In the genomic region with DNA sequence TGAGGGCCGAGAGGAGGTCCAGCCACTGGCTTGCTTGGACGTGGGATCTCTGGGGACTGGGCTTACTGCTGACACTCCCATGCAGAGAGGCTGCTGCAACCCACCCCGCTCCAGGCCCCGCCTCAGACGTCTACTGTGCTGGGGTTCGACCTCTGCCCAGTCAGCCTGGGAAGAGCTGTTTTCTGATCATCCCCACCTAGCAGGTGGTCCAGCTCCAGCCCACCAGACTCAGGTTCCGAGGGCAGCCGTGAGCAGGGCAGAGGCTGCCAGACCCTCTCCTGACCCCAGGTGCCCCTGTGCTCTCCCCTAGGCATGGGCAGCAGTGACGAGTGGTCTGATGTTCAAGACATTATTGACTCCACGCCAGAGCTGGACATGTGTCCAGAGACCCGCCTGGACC, we compare ENCODE assay signal across 24 cellular contexts. TPM values are rescaled to one million over a fixed set of nuclear protein-coding genes. Genes with fewer than 3 reads are reported as not detected.
DNase-seq lines count a peak whose midpoint lies in the region; ATAC-seq, FAIRE-seq and TF ChIP-seq lines count a peak whose summit lies in the region.
"Had no signal": no experiment of that assay in that cellular context is flagged by ENCODE, and none has a peak within 500 bp of the region (broad histone marks: within the 10 kb centered on the region; RNA-seq: fewer than 3 reads in every experiment).

No MANE protein-coding gene starts in this region.

- in situ Hi-C loops in HepG2 (cut with HindIII; ENCODE audit: extremely low pct_ligation_motif_present, low pct_unique_long_range_greater_than_20kb), result no loop called here

- no peak overlapping the region for H2BK5ac ChIP-seq in mesenchymal stem cell (ENCODE audit: low read depth, low read length, poor library complexity, severe bottlenecking)

- CTCF ChIA-PET in HepG2 (lab: Yijun Ruan, JAX; ENCODE audit: low intra/inter-chr PET ratio, low total read pairs), result no interaction called here

- H2BK120ac ChIP-seq in mesenchymal stem cell (ENCODE audit: low read depth, low read length), result no peak overlapping the region

- POLR2A ChIA-PET in HepG2 (lab: Yijun Ruan, JAX), result no interaction called here

- peaks cover 0 to 46% (median 16%) of the 10 kb centered on the region in 4 donors for H3K36me3 ChIP-seq in right lobe of liver
- peaks cover 16 to 66% of the 10 kb centered on the region in 2 experiments; a peak in 4 of 5 replicates for H3K36me3 ChIP-seq in HepG2 (replicated peaks in 1 of 2; ENCODE audit: control insufficient read depth in 1 of 2, insufficient read depth in 2 of 2, low read length in 2 of 2)
- H3K36me3 ChIP-seq in mesenchymal stem cell (ENCODE audit: control insufficient read depth in 1 of 2, insufficient read depth in 2 of 2, low read depth in 1 of 2, low read length in 2 of 2), result peaks cover 82 to 86% of the 10 kb centered on the region in 2 experiments

- no peak overlapping the region for H3K23ac ChIP-seq in mesenchymal stem cell (ENCODE audit: low read length in 2 of 2)

- no peak overlapping the region for H2BK12ac ChIP-seq in mesenchymal stem cell (ENCODE audit: low read length in 2 of 2)

- no peak for TF ChIP-seq EP300 in HepG2 (IDR thresholded peaks at IDR 0.05; ENCODE audit: low read depth in 2 of 2, low read length in 2 of 2)
- no peak for TF ChIP-seq EP300 in HepG2 (CRISPR knock-in tag; IDR thresholded peaks at IDR 0.05; ENCODE audit: borderline replicate concordance)

- no peak for TF ChIP-seq CTCF in right lobe of liver (IDR thresholded peaks at IDR 0.05)
- TF ChIP-seq CTCF in HepG2 (CRISPR knock-in tag; IDR thresholded peaks at IDR 0.05), result no peak

- TF ChIP-seq POLR2A in right lobe of liver (IDR thresholded peaks at IDR 0.05) (no peak), HepG2 (IDR thresholded peaks at IDR 0.05; ENCODE audit: insufficient read depth in 1 of 2, low read depth in 2 of 2, low read length in 2 of 2) (no peak)

- no peaks in the 10 kb centered on the region for H3K9me3 ChIP-seq in right lobe of liver
- H3K9me3 ChIP-seq in HepG2 (ENCODE audit: low read length), result no peaks in the 10 kb centered on the region
- no peaks in the 10 kb centered on the region for H3K9me3 ChIP-seq in mesenchymal stem cell (ENCODE audit: control insufficient read depth, low read length)
- H3K9me3 ChIP-seq: A549, BE2C, BLaER1 had no signal

- H3K79me2 ChIP-seq in HepG2 (ENCODE audit: insufficient read depth, low read length), result no peaks in the 10 kb centered on the region

- H3K27me3 ChIP-seq in right lobe of liver (no peaks in the 10 kb centered on the region), HepG2 (ENCODE audit: control insufficient read depth in 1 of 2, insufficient read depth in 2 of 2, low read length in 2 of 2) (no peaks in the 10 kb centered on the region), mesenchymal stem cell (ENCODE audit: control insufficient read depth in 1 of 2, insufficient read depth in 1 of 2, low read length in 2 of 2) (no peaks in the 10 kb centered on the region)
- H3K27me3 ChIP-seq: BE2C, BLaER1 had no signal

- H3K4me2 ChIP-seq in HepG2 (ENCODE audit: low read depth, low read length) (no peak overlapping the region), mesenchymal stem cell (ENCODE audit: low read length, poor library complexity, severe bottlenecking) (no peak overlapping the region)
- H3K4me2 ChIP-seq: BLaER1 had no signal

- H3K4me1 ChIP-seq in right lobe of liver (no peaks in the 10 kb centered on the region), HepG2 (ENCODE audit: insufficient read depth, low read length) (no peaks in the 10 kb centered on the region), mesenchymal stem cell (ENCODE audit: control insufficient read depth, insufficient read depth, low read depth, low read length) (peaks cover 22% of the 10 kb centered on the region)
- H3K4me1 ChIP-seq: BE2C had no signal

- no peak overlapping the region for H3K27ac ChIP-seq in right lobe of liver
- no peak overlapping the region for H3K27ac ChIP-seq in HepG2 (ENCODE audit: extremely low read length, insufficient read depth, low read length)
- no peak overlapping the region for H3K27ac ChIP-seq in mesenchymal stem cell (ENCODE audit: low read length, poor library complexity, severe bottlenecking)
- H3K27ac ChIP-seq: 22Rv1, BLaER1 had no signal

- no peak overlapping the region for H3K4me3 ChIP-seq in right lobe of liver
- no peak overlapping the region for H3K4me3 ChIP-seq in HepG2 (replicated peaks in 1 of 3; ENCODE audit: insufficient read depth in 1 of 3, low read depth in 2 of 3, low read length in 3 of 3)
- peak overlapping the region in 1 of 2 experiments; percentile 33 for H3K4me3 ChIP-seq in mesenchymal stem cell (ENCODE audit: insufficient read depth in 1 of 2, low read depth in 1 of 2, low read length in 2 of 2)
- H3K4me3 ChIP-seq: A549, BLaER1, GM12878 had no signal

- WGBS in right lobe of liver (ENCODE audit: insufficient coverage, low coverage, low lambda C conversion rate, missing lambda C conversion rate), result 92% methylated on average over 2 of the region's 11 CpGs
- 94% methylated on average over 6 of the region's 11 CpGs for WGBS in HepG2 (ENCODE audit: low lambda C conversion rate)
- WGBS in mesenchymal stem cell, result 97% methylated on average over 11 of the region's 11 CpGs

- no peak for TF ChIP-seq RAD21 in HepG2 (CRISPR knock-in tag; IDR thresholded peaks at IDR 0.05)

- no peak overlapping the region for H3K14ac ChIP-seq in mesenchymal stem cell (ENCODE audit: low read length in 2 of 2)

- ATAC-seq in right lobe of liver (no peak), HepG2 (no peak), sciatic nerve (no peak)
- ATAC-seq: GM12878 had no signal

- no peak overlapping the region for H4K8ac ChIP-seq in mesenchymal stem cell (ENCODE audit: low read length)

- H3K9ac ChIP-seq in HepG2 (ENCODE audit: insufficient read depth, low read depth, low read length) (no peak overlapping the region), mesenchymal stem cell (ENCODE audit: low read length) (no peak overlapping the region)
- H3K9ac ChIP-seq: BLaER1 had no signal

- H3K79me1 ChIP-seq in mesenchymal stem cell (replicated peaks; ENCODE audit: low read length, poor library complexity, severe bottlenecking), result peaks cover 38% of the 10 kb centered on the region

- FAIRE-seq in HepG2 (lab: Jason Lieb, UNC), result no peak
- FAIRE-seq: A549, GM12878, GM12892, GM18507 had no signal

- no peak overlapping the region for H2AK5ac ChIP-seq in mesenchymal stem cell (ENCODE audit: low read length, severe bottlenecking)

- H3K4ac ChIP-seq in mesenchymal stem cell (ENCODE audit: low read depth in 1 of 2, low read length in 2 of 2), result no peak overlapping the region

- no TSS peak for BruUV-seq in HepG2 (replicated peaks; lab: Mats Ljungman, UMichigan)

- DNase-seq in right lobe of liver (peak in 2 of 3 donors; percentile 29 to 40), HepG2 (ENCODE audit: low spot score) (no peak), mesenchymal stem cell (no peak), sciatic nerve (ENCODE audit: low spot score) (peak; percentile 46), NCI-H2081 treated with DMSO at 0.1 percent for 48 hours (lab: John Stamatoyannopoulos, UW) (no peak), T-helper 9 cell (no peak)
- DNase-seq: BE2C; C1 segment of cervical spinal cord; CD4-positive, CD25-positive, alpha-beta regulatory T cell; CD8-positive, alpha-beta memory T cell; COR-L47; DMS 273 treated with DMSO at 0.1 percent for 48 hours; DMS153; DMS53; DMS79; DND-41; EL; GDM1 had no signal

- no peak overlapping the region for H2BK15ac ChIP-seq in mesenchymal stem cell (ENCODE audit: low read depth, poor library complexity, severe bottlenecking)

- no peak overlapping the region for H3K18ac ChIP-seq in mesenchymal stem cell (ENCODE audit: low read depth in 1 of 2, low read length in 2 of 2)

- H4K91ac ChIP-seq in mesenchymal stem cell (ENCODE audit: low read length), result peak overlapping the region; percentile 40

- H2AFZ ChIP-seq in HepG2 (ENCODE audit: low read length) (no peak overlapping the region), mesenchymal stem cell (ENCODE audit: low read depth, low read length) (no peak overlapping the region)

- H4K20me1 ChIP-seq in HepG2 (ENCODE audit: insufficient read depth, low read length), result no peaks in the 10 kb centered on the region

- intact Hi-C loops in right lobe of liver (cut with DNase I), result no loop called here
- intact Hi-C loops in HepG2 (cut with micrococcal nuclease; ENCODE audit: unreplicated experiment), result no loop called here
- intact Hi-C loops in sciatic nerve (cut with DNase I), result no loop called here

RNA-seq across cellular contexts. Expression of a gene that starts 23.4 kb away (rescaled TPM):
- total RNA-seq in right lobe of liver (10 to 100 TPM; 17.9 to 36.1 (median 23.2) TPM), HepG2 (2016; rRNA removed; fragmentation: Illumina TruSeq; extraction: Trizol) (4.9 and 15.9 TPM in 2 replicates), sciatic nerve (50.1 TPM)
- 27.7 and 30.7 TPM in 2 replicates for total RNA-seq in HepG2 (2016; cell fraction: cytosol; rRNA removed; fragmentation: Illumina TruSeq; extraction: Trizol; ENCODE audit: low read depth)
- 6.6 and 17.1 TPM in 2 replicates for total RNA-seq in HepG2 (2016; cell fraction: insoluble cytoplasmic fraction; rRNA removed; fragmentation: Illumina TruSeq; extraction: Trizol)
- 19.1 and 22.3 TPM in 2 replicates for total RNA-seq in HepG2 (2016; cell fraction: membrane; rRNA removed; fragmentation: Illumina TruSeq; extraction: Trizol)
- total RNA-seq in HepG2 (2016; cell fraction: nucleus; rRNA removed; fragmentation: Illumina TruSeq; extraction: Trizol), result 17.5 and 23.3 TPM in 2 replicates
- 10.4 and 13.9 TPM in 2 replicates for polyA plus RNA-seq in HepG2 (2011; rRNA removed)
- polyA plus RNA-seq in HepG2 (2011; cell fraction: cytosol; rRNA removed), result 7.3 and 17.7 TPM in 2 replicates
- 96.4 and 121 TPM in 2 replicates for polyA plus RNA-seq in HepG2 (2011; cell fraction: nucleus; rRNA removed)
- polyA plus RNA-seq in HepG2 (2012), result 5.5 and 9.1 TPM in 2 replicates
- polyA plus RNA-seq in HepG2 (2016; cell fraction: cytosol; fragmentation: Illumina TruSeq; extraction: Trizol; ENCODE audit: low read depth), result 21.1 and 24.5 TPM in 2 replicates
- polyA plus RNA-seq in HepG2 (2016; cell fraction: insoluble cytoplasmic fraction; fragmentation: Illumina TruSeq; extraction: Trizol; ENCODE audit: low read depth), result 5.3 and 5.8 TPM in 2 replicates
- polyA plus RNA-seq in HepG2 (2016; cell fraction: membrane; fragmentation: Illumina TruSeq; extraction: Trizol; ENCODE audit: low read depth), result 12.6 and 13.9 TPM in 2 replicates
- 35.8 and 39.3 TPM in 2 replicates for polyA plus RNA-seq in HepG2 (2016; cell fraction: nucleus; fragmentation: Illumina TruSeq; extraction: Trizol; ENCODE audit: insufficient read depth, low read depth)
- polyA minus RNA-seq in HepG2 (2011; rRNA and poly(A)+ RNA removed; ENCODE audit: low replicate concordance), result 2.3 and 4.2 TPM in 2 replicates
- polyA minus RNA-seq in HepG2 (2011; cell fraction: cytosol; rRNA and poly(A)+ RNA removed), result 2.1 and 3.5 TPM in 2 replicates
- polyA minus RNA-seq in HepG2 (2011; cell fraction: nucleus; rRNA and poly(A)+ RNA removed), result 8.4 and 9.0 TPM in 2 replicates
- polyA plus RNA-seq in mesenchymal stem cell (2013, experiment 1 of 2), result 49.3 TPM
- polyA plus RNA-seq in mesenchymal stem cell (2013, experiment 2 of 2), result 48.0 TPM

RNA-seq across cellular contexts. Expression of a gene that starts 24.7 kb away (rescaled TPM):
- total RNA-seq in right lobe of liver, result 10 to 100 TPM in 1 of 6 experiments, 1 to 10 TPM in 5; 3.8 to 11.1 (median 5.0) TPM
- 1.7 and 7.6 TPM in 2 replicates for total RNA-seq in HepG2 (2016; rRNA removed; fragmentation: Illumina TruSeq; extraction: Trizol)
- 0.79 and 1.3 TPM in 2 replicates for total RNA-seq in HepG2 (2016; cell fraction: cytosol; rRNA removed; fragmentation: Illumina TruSeq; extraction: Trizol; ENCODE audit: low read depth)
- total RNA-seq in HepG2 (2016; cell fraction: insoluble cytoplasmic fraction; rRNA removed; fragmentation: Illumina TruSeq; extraction: Trizol), result 1.7 and 6.0 TPM in 2 replicates
- total RNA-seq in HepG2 (2016; cell fraction: membrane; rRNA removed; fragmentation: Illumina TruSeq; extraction: Trizol), result 1.2 TPM in 2 replicates
- 7.8 and 8.4 TPM in 2 replicates for total RNA-seq in HepG2 (2016; cell fraction: nucleus; rRNA removed; fragmentation: Illumina TruSeq; extraction: Trizol)
- polyA plus RNA-seq in HepG2 (2011; rRNA removed), result 4.4 and 6.5 TPM in 2 replicates
- polyA plus RNA-seq in HepG2 (2011; cell fraction: cytosol; rRNA removed), result 1.3 and 2.0 TPM in 2 replicates
- 81.3 and 90.4 TPM in 2 replicates for polyA plus RNA-seq in HepG2 (2011; cell fraction: nucleus; rRNA removed)
- polyA plus RNA-seq in HepG2 (2012), result 3.4 and 4.5 TPM in 2 replicates
- 0.23 and 0.36 TPM in 2 replicates for polyA plus RNA-seq in HepG2 (2016; cell fraction: cytosol; fragmentation: Illumina TruSeq; extraction: Trizol; ENCODE audit: low read depth)
- polyA plus RNA-seq in HepG2 (2016; cell fraction: insoluble cytoplasmic fraction; fragmentation: Illumina TruSeq; extraction: Trizol; ENCODE audit: low read depth), result 1.7 and 2.2 TPM in 2 replicates
- 0.51 and 0.65 TPM in 2 replicates for polyA plus RNA-seq in HepG2 (2016; cell fraction: membrane; fragmentation: Illumina TruSeq; extraction: Trizol; ENCODE audit: low read depth)
- 31.9 and 34.1 TPM in 2 replicates for polyA plus RNA-seq in HepG2 (2016; cell fraction: nucleus; fragmentation: Illumina TruSeq; extraction: Trizol; ENCODE audit: insufficient read depth, low read depth)
- polyA minus RNA-seq in HepG2 (2011; rRNA and poly(A)+ RNA removed; ENCODE audit: low replicate concordance), result 5.2 and 6.5 TPM in 2 replicates
- polyA minus RNA-seq in HepG2 (2011; cell fraction: cytosol; rRNA and poly(A)+ RNA removed), result 0.79 and 1.3 TPM in 2 replicates
- 17.7 and 19.7 TPM in 2 replicates for polyA minus RNA-seq in HepG2 (2011; cell fraction: nucleus; rRNA and poly(A)+ RNA removed)
- 5.6 TPM for polyA plus RNA-seq in mesenchymal stem cell (2013, experiment 1 of 2)
- 4.7 TPM for polyA plus RNA-seq in mesenchymal stem cell (2013, experiment 2 of 2)
- total RNA-seq in sciatic nerve, result 15.3 TPM

RNA-seq across cellular contexts. Expression of a gene that starts 25.0 kb away (rescaled TPM):
- total RNA-seq in right lobe of liver (10 to 100 TPM; 42.5 to 90.5 (median 52.9) TPM), HepG2 (2016; rRNA removed; fragmentation: Illumina TruSeq; extraction: Trizol) (129 and 131 TPM in 2 replicates), sciatic nerve (42.7 TPM)
- 34.5 and 36.0 TPM in 2 replicates for total RNA-seq in HepG2 (2016; cell fraction: cytosol; rRNA removed; fragmentation: Illumina TruSeq; extraction: Trizol; ENCODE audit: low read depth)
- total RNA-seq in HepG2 (2016; cell fraction: insoluble cytoplasmic fraction; rRNA removed; fragmentation: Illumina TruSeq; extraction: Trizol), result 130 and 146 TPM in 2 replicates
- 51.5 and 64.0 TPM in 2 replicates for total RNA-seq in HepG2 (2016; cell fraction: membrane; rRNA removed; fragmentation: Illumina TruSeq; extraction: Trizol)
- 59.6 and 64.6 TPM in 2 replicates for total RNA-seq in HepG2 (2016; cell fraction: nucleus; rRNA removed; fragmentation: Illumina TruSeq; extraction: Trizol)
- 61.3 and 63.5 TPM in 2 replicates for polyA plus RNA-seq in HepG2 (2011; rRNA removed)
- polyA plus RNA-seq in HepG2 (2011; cell fraction: cytosol; rRNA removed), result 70.4 and 99.7 TPM in 2 replicates
- polyA plus RNA-seq in HepG2 (2011; cell fraction: nucleus; rRNA removed), result 83.9 and 98.7 TPM in 2 replicates
- polyA plus RNA-seq in HepG2 (2012), result 48.9 and 50.7 TPM in 2 replicates
- polyA plus RNA-seq in HepG2 (2016; cell fraction: cytosol; fragmentation: Illumina TruSeq; extraction: Trizol; ENCODE audit: low read depth), result 42.4 and 48.9 TPM in 2 replicates
- 212 and 241 TPM in 2 replicates for polyA plus RNA-seq in HepG2 (2016; cell fraction: insoluble cytoplasmic fraction; fragmentation: Illumina TruSeq; extraction: Trizol; ENCODE audit: low read depth)
- polyA plus RNA-seq in HepG2 (2016; cell fraction: membrane; fragmentation: Illumina TruSeq; extraction: Trizol; ENCODE audit: low read depth), result 59.9 and 71.5 TPM in 2 replicates
- polyA plus RNA-seq in HepG2 (2016; cell fraction: nucleus; fragmentation: Illumina TruSeq; extraction: Trizol; ENCODE audit: insufficient read depth, low read depth), result 154 and 163 TPM in 2 replicates
- 27.6 and 50.7 TPM in 2 replicates for polyA minus RNA-seq in HepG2 (2011; rRNA and poly(A)+ RNA removed; ENCODE audit: low replicate concordance)
- polyA minus RNA-seq in HepG2 (2011; cell fraction: cytosol; rRNA and poly(A)+ RNA removed), result 25.2 and 30.8 TPM in 2 replicates
- 21.9 and 29.5 TPM in 2 replicates for polyA minus RNA-seq in HepG2 (2011; cell fraction: nucleus; rRNA and poly(A)+ RNA removed)
- 102 TPM for polyA plus RNA-seq in mesenchymal stem cell (2013, experiment 1 of 2)
- 101 TPM for polyA plus RNA-seq in mesenchymal stem cell (2013, experiment 2 of 2)

RNA-seq across cellular contexts. Expression of a gene that starts 34.4 kb away (rescaled TPM):
- total RNA-seq in right lobe of liver (10 to 100 TPM; 18.6 to 42.5 (median 34.5) TPM), HepG2 (2016; rRNA removed; fragmentation: Illumina TruSeq; extraction: Trizol) (8.2 and 13.2 TPM in 2 replicates), sciatic nerve (35.3 TPM)
- 8.6 and 9.9 TPM in 2 replicates for total RNA-seq in HepG2 (2016; cell fraction: cytosol; rRNA removed; fragmentation: Illumina TruSeq; extraction: Trizol; ENCODE audit: low read depth)
- 6.5 and 13.8 TPM in 2 replicates for total RNA-seq in HepG2 (2016; cell fraction: insoluble cytoplasmic fraction; rRNA removed; fragmentation: Illumina TruSeq; extraction: Trizol)
- 9.4 and 12.7 TPM in 2 replicates for total RNA-seq in HepG2 (2016; cell fraction: membrane; rRNA removed; fragmentation: Illumina TruSeq; extraction: Trizol)
- total RNA-seq in HepG2 (2016; cell fraction: nucleus; rRNA removed; fragmentation: Illumina TruSeq; extraction: Trizol), result 14.1 and 16.2 TPM in 2 replicates
- polyA plus RNA-seq in HepG2 (2011; rRNA removed), result 21.9 and 26.7 TPM in 2 replicates
- polyA plus RNA-seq in HepG2 (2011; cell fraction: cytosol; rRNA removed), result 15.4 and 25.3 TPM in 2 replicates
- polyA plus RNA-seq in HepG2 (2011; cell fraction: nucleus; rRNA removed), result 142 and 184 TPM in 2 replicates
- 12.3 and 24.9 TPM in 2 replicates for polyA plus RNA-seq in HepG2 (2012)
- 6.4 and 7.5 TPM in 2 replicates for polyA plus RNA-seq in HepG2 (2016; cell fraction: cytosol; fragmentation: Illumina TruSeq; extraction: Trizol; ENCODE audit: low read depth)
- polyA plus RNA-seq in HepG2 (2016; cell fraction: insoluble cytoplasmic fraction; fragmentation: Illumina TruSeq; extraction: Trizol; ENCODE audit: low read depth), result 7.6 and 8.0 TPM in 2 replicates
- 6.8 and 7.3 TPM in 2 replicates for polyA plus RNA-seq in HepG2 (2016; cell fraction: membrane; fragmentation: Illumina TruSeq; extraction: Trizol; ENCODE audit: low read depth)
- 29.9 and 32.1 TPM in 2 replicates for polyA plus RNA-seq in HepG2 (2016; cell fraction: nucleus; fragmentation: Illumina TruSeq; extraction: Trizol; ENCODE audit: insufficient read depth, low read depth)
- polyA minus RNA-seq in HepG2 (2011; rRNA and poly(A)+ RNA removed; ENCODE audit: low replicate concordance), result 15.4 and 19.4 TPM in 2 replicates
- 4.5 and 8.0 TPM in 2 replicates for polyA minus RNA-seq in HepG2 (2011; cell fraction: cytosol; rRNA and poly(A)+ RNA removed)
- 12.4 and 13.7 TPM in 2 replicates for polyA minus RNA-seq in HepG2 (2011; cell fraction: nucleus; rRNA and poly(A)+ RNA removed)
- polyA plus RNA-seq in mesenchymal stem cell (2013, experiment 1 of 2), result 15.8 TPM
- polyA plus RNA-seq in mesenchymal stem cell (2013, experiment 2 of 2), result 14.9 TPM

RNA-seq across cellular contexts. Expression of a gene that starts 34.8 kb away (rescaled TPM):
- 10 to 100 TPM; 21.1 to 90.3 (median 32.6) TPM for total RNA-seq in right lobe of liver
- 43.8 and 61.5 TPM in 2 replicates for total RNA-seq in HepG2 (2016; rRNA removed; fragmentation: Illumina TruSeq; extraction: Trizol)
- 45.7 and 50.6 TPM in 2 replicates for total RNA-seq in HepG2 (2016; cell fraction: cytosol; rRNA removed; fragmentation: Illumina TruSeq; extraction: Trizol; ENCODE audit: low read depth)
- 43.0 and 67.3 TPM in 2 replicates for total RNA-seq in HepG2 (2016; cell fraction: insoluble cytoplasmic fraction; rRNA removed; fragmentation: Illumina TruSeq; extraction: Trizol)
- total RNA-seq in HepG2 (2016; cell fraction: membrane; rRNA removed; fragmentation: Illumina TruSeq; extraction: Trizol), result 59.0 and 63.2 TPM in 2 replicates
- 26.2 and 29.2 TPM in 2 replicates for total RNA-seq in HepG2 (2016; cell fraction: nucleus; rRNA removed; fragmentation: Illumina TruSeq; extraction: Trizol)
- polyA plus RNA-seq in HepG2 (2011; rRNA removed), result 25.7 and 33.5 TPM in 2 replicates
- polyA plus RNA-seq in HepG2 (2011; cell fraction: cytosol; rRNA removed), result 26.7 and 51.2 TPM in 2 replicates
- polyA plus RNA-seq in HepG2 (2011; cell fraction: nucleus; rRNA removed), result 80.7 and 89.5 TPM in 2 replicates
- 19.8 and 31.7 TPM in 2 replicates for polyA plus RNA-seq in HepG2 (2012)
- polyA plus RNA-seq in HepG2 (2016; cell fraction: cytosol; fragmentation: Illumina TruSeq; extraction: Trizol; ENCODE audit: low read depth), result 46.9 and 52.9 TPM in 2 replicates
- polyA plus RNA-seq in HepG2 (2016; cell fraction: insoluble cytoplasmic fraction; fragmentation: Illumina TruSeq; extraction: Trizol; ENCODE audit: low read depth), result 40.4 and 46.6 TPM in 2 replicates
- polyA plus RNA-seq in HepG2 (2016; cell fraction: membrane; fragmentation: Illumina TruSeq; extraction: Trizol; ENCODE audit: low read depth), result 47.2 and 53.9 TPM in 2 replicates
- polyA plus RNA-seq in HepG2 (2016; cell fraction: nucleus; fragmentation: Illumina TruSeq; extraction: Trizol; ENCODE audit: insufficient read depth, low read depth), result 63.4 and 63.9 TPM in 2 replicates
- polyA minus RNA-seq in HepG2 (2011; rRNA and poly(A)+ RNA removed; ENCODE audit: low replicate concordance), result 21.1 and 26.9 TPM in 2 replicates
- polyA minus RNA-seq in HepG2 (2011; cell fraction: cytosol; rRNA and poly(A)+ RNA removed), result 14.3 and 16.7 TPM in 2 replicates
- 12.1 and 14.0 TPM in 2 replicates for polyA minus RNA-seq in HepG2 (2011; cell fraction: nucleus; rRNA and poly(A)+ RNA removed)
- 34.4 TPM for polyA plus RNA-seq in mesenchymal stem cell (2013, experiment 1 of 2)
- polyA plus RNA-seq in mesenchymal stem cell (2013, experiment 2 of 2), result 35.3 TPM
- 28.0 TPM for total RNA-seq in sciatic nerve

Comparison
In these comparisons a context has a peak if more than half of its experiments do, and no peak if none do; other contexts are left out.
1. DNase-seq: peak in right lobe of liver (2 of 3) and sciatic nerve (single experiment); none in HepG2 (single experiment), mesenchymal stem cell (single experiment), NCI-H2081 treated with DMSO at 0.1 percent for 48 hours (single experiment) and T-helper 9 cell (single experiment).